8 cellular contexts compared by ENCODE assay signal in genomic region chr20:23419995-23420901, GRCh38. TPM values are rescaled to one million over a fixed set of nuclear protein-coding genes. Genes with fewer than 3 reads are reported as not detected.
DNase-seq lines count a peak whose midpoint lies in the region; ATAC-seq and TF ChIP-seq lines count a peak whose summit lies in the region.

No MANE protein-coding gene starts in this region.

- no peak for TF ChIP-seq POLR2A in testis (IDR thresholded peaks at IDR 0.05)

- H3F3A ChIP-seq in OCI-LY1 (ENCODE audit: insufficient read depth, low read length): no peaks in the 10 kb centered on the region

- DNase-seq in EH (ENCODE audit: low read depth) (peak; percentile 84), HEK293T (ENCODE audit: extremely low spot score) (peak; percentile 26), fibroblast of gingiva (ENCODE audit: low read depth) (peak; percentile 47), natural killer cell (peak; percentile 32), testis (peak; percentile 67)
- DNase-seq in activated T-cell treated with anti-CD3 and anti-CD28 coated beads, Interleukin-2, amount 50 U/mL, for 72 hours: peak; percentile 55 to 58

- peaks cover 49% of the 10 kb centered on the region for H3K4me1 Mint-ChIP-seq in activated T-cell treated with anti-CD3 and anti-CD28 coated beads, Interleukin-2, amount 50 U/mL, for 72 hours (ENCODE audit: low read depth)
- H3K4me1 Mint-ChIP-seq in natural killer cell: peaks cover 47 to 53% of the 10 kb centered on the region in 2 donors

- H3K4me1 ChIP-seq in OCI-LY1 (ENCODE audit: insufficient read depth, low read length, severe bottlenecking) (peaks cover 36% of the 10 kb centered on the region), testis (peaks cover 40% of the 10 kb centered on the region)

- TF ChIP-seq CTCF in OCI-LY1 (IDR thresholded peaks at IDR 0.05; ENCODE audit: low read length): no peak
- TF ChIP-seq CTCF in natural killer cell (IDR thresholded peaks at IDR 0.05): no peak
- TF ChIP-seq CTCF in testis (IDR thresholded peaks at IDR 0.05): no peak

- ATAC-seq in activated T-cell treated with anti-CD3 and anti-CD28 coated beads, Interleukin-2, amount 50 U/mL, for 72 hours (replicated peaks in 1 of 2): peak; percentile 28 to 50
- ATAC-seq in natural killer cell (peak in 2 of 3 donors; percentile 19 to 29), GM19397 (IDR thresholded peaks at IDR 0.05; ENCODE audit: unreplicated experiment) (no peak)

- CTCF ChIA-PET in HEK293T (lab: Yijun Ruan, JAX): interaction anchor here (0.6 kb wide), 1 partner anchor 19 kb away, joined by 6 read pairs; no protein-coding TSS in a partner anchor

- no peaks in the 10 kb centered on the region for H4K20me1 ChIP-seq in OCI-LY1 (ENCODE audit: insufficient read depth, low read length)

- no peaks in the 10 kb centered on the region for H3K9me2 ChIP-seq in OCI-LY1 (ENCODE audit: low read depth, low read length)

- H2AFZ ChIP-seq in OCI-LY1 (ENCODE audit: low read length): no peak overlapping the region; the same call in 1 of the 2 replicates

- no peaks in the 10 kb centered on the region for H3K27me3 ChIP-seq in OCI-LY1 (ENCODE audit: insufficient read depth, low read length)
- H3K27me3 ChIP-seq in testis: no peaks in the 10 kb centered on the region

- peak overlapping the region; percentile 89 to 99 for H3K4me3 Mint-ChIP-seq in activated T-cell treated with anti-CD3 and anti-CD28 coated beads, Interleukin-2, amount 50 U/mL, for 72 hours
- peak overlapping the region; percentile 96 for H3K4me3 Mint-ChIP-seq in natural killer cell

- peak overlapping the region; percentile 98 for H3K27ac Mint-ChIP-seq in activated T-cell treated with anti-CD3 and anti-CD28 coated beads, Interleukin-2, amount 50 U/mL, for 72 hours
- peak overlapping the region; percentile 90 to 95 for H3K27ac Mint-ChIP-seq in natural killer cell

- H3K27ac ChIP-seq in OCI-LY1 (ENCODE audit: low read depth, low read length, poor library complexity, severe bottlenecking): peak overlapping the region; percentile 75
- H3K27ac ChIP-seq in testis: peak overlapping the region; percentile 95

- POLR2A ChIA-PET in HEK293T (lab: Yijun Ruan, JAX): interaction anchor here (0.8 to 1.5 kb wide), 4 partner anchors 15 to 70 kb away, joined by 3 to 4 read pairs (median 3); partner anchors contain the start of gene NXT1

- WGBS in testis, 2 donors: 0 to 1% methylated on average over 16 to 52 of the region's 58 CpGs

- no peaks in the 10 kb centered on the region for H3K9me3 Mint-ChIP-seq in activated T-cell treated with anti-CD3 and anti-CD28 coated beads, Interleukin-2, amount 50 U/mL, for 72 hours
- no peaks in the 10 kb centered on the region for H3K9me3 Mint-ChIP-seq in natural killer cell

- peaks cover 46% of the 10 kb centered on the region for H3K79me2 ChIP-seq in OCI-LY1 (ENCODE audit: insufficient read depth, low read length)

- peaks cover 0 to 3% of the 10 kb centered on the region in 2 donors for H3K36me3 Mint-ChIP-seq in activated T-cell treated with anti-CD3 and anti-CD28 coated beads, Interleukin-2, amount 50 U/mL, for 72 hours (ENCODE audit: insufficient read depth in 2 of 2)
- H3K36me3 Mint-ChIP-seq in natural killer cell: no peaks in the 10 kb centered on the region

- H3K27me3 Mint-ChIP-seq in activated T-cell treated with anti-CD3 and anti-CD28 coated beads, Interleukin-2, amount 50 U/mL, for 72 hours (ENCODE audit: low read depth): no peaks in the 10 kb centered on the region
- peaks cover 0 to 10% of the 10 kb centered on the region in 2 donors for H3K27me3 Mint-ChIP-seq in natural killer cell (ENCODE audit: low read depth in 2 of 2)

- intact Hi-C loops in natural killer cell (cut with micrococcal nuclease): loop anchor here (2.0 kb wide), 1 partner anchor 57 kb away; the partner anchor contains the start of gene GZF1
- intact Hi-C loops in testis (cut with DNase I; ENCODE audit: low total_unique reads): loop anchor here (5.0 kb wide), 1 partner anchor 58 kb away; the partner anchor contains the start of gene GZF1

- H3K4me2 ChIP-seq in OCI-LY1 (ENCODE audit: low read length): peak overlapping the region; percentile 99

- H3K36me3 ChIP-seq in OCI-LY1 (ENCODE audit: insufficient read depth, low read length) (no peaks in the 10 kb centered on the region), testis (ENCODE audit: low read depth, missing control alignments) (no peaks in the 10 kb centered on the region)

- no peaks in the 10 kb centered on the region for H3K9me3 ChIP-seq in OCI-LY1 (ENCODE audit: low read length)
- H3K9me3 ChIP-seq in testis: no peaks in the 10 kb centered on the region

- H3K4me3 ChIP-seq in OCI-LY1 (ENCODE audit: low read depth, low read length, poor library complexity, severe bottlenecking) (peak overlapping the region; percentile 88), testis (peak overlapping the region; percentile 86 to 97)

- peak overlapping the region; percentile 86 for H3K9ac ChIP-seq in OCI-LY1 (ENCODE audit: low read length)

TF ChIP-seq in HEK293T, 16 proteins besides CTCF, POLR2A, EP300 and RAD21:
- TF ChIP-seq PKNOX1 (IDR thresholded peaks at IDR 0.05) (peak; percentile 41), ELF4 (IDR thresholded peaks at IDR 0.05) (no peak), L3MBTL2 (conservative IDR thresholded peaks at IDR 0.05) (no peak)
TF ChIP-seq in HEK293T: peak in this region for 1.

RNA-seq across cellular contexts. Expression of gene NAPB, which starts 1.0 kb away (rescaled TPM):
- total RNA-seq in activated T-cell treated with anti-CD3 and anti-CD28 coated beads, Interleukin-2, amount 50 U/mL, for 72 hours: 10 to 100 TPM in 1 of 2 donors, 1 to 10 TPM in 1; 9.0 to 14.2 TPM
- total RNA-seq in natural killer cell: 10 to 100 TPM; 22.8 to 23.9 (median 22.9) TPM
- total RNA-seq in testis: 10 to 100 TPM; 37.8 to 40.4 TPM
- 14.7 TPM for polyA plus RNA-seq in testis (ENCODE audit: insufficient read depth, low read depth, low replicate concordance)

RNA-seq across cellular contexts. Expression of gene CSTL1, which starts 19.2 kb away (rescaled TPM):
- not detected for total RNA-seq in activated T-cell treated with anti-CD3 and anti-CD28 coated beads, Interleukin-2, amount 50 U/mL, for 72 hours
- total RNA-seq in natural killer cell: not detected
- 1 to 10 TPM; 2.0 to 8.9 TPM for total RNA-seq in testis
- polyA plus RNA-seq in testis (ENCODE audit: insufficient read depth, low read depth, low replicate concordance): 9.3 TPM

RNA-seq across cellular contexts. Expression of gene CST11, which starts 32.4 kb away (rescaled TPM):
- not detected for total RNA-seq in activated T-cell treated with anti-CD3 and anti-CD28 coated beads, Interleukin-2, amount 50 U/mL, for 72 hours
- total RNA-seq in natural killer cell (not detected), testis (not detected)
- polyA plus RNA-seq in testis (ENCODE audit: insufficient read depth, low read depth, low replicate concordance): not detected

RNA-seq across cellular contexts. Expression of gene GZF1, which starts 58.3 kb away (rescaled TPM):
- 1 to 10 TPM; 5.9 to 9.5 TPM for total RNA-seq in activated T-cell treated with anti-CD3 and anti-CD28 coated beads, Interleukin-2, amount 50 U/mL, for 72 hours
- total RNA-seq in natural killer cell (10 to 100 TPM; 45.1 to 56.6 (median 45.9) TPM), testis (10 to 100 TPM; 46.1 to 47.4 TPM)
- polyA plus RNA-seq in testis (ENCODE audit: insufficient read depth, low read depth, low replicate concordance): 32.4 TPM

Comparison
In these comparisons a context has a peak if more than half of its experiments do, and no peak if none do; other contexts are left out.
1. DNase-seq: peak in every context shown above with its lines; median percentile 84 in EH; 67 in testis; 56 in activated T-cell treated with anti-CD3 and anti-CD28 coated beads, Interleukin-2, amount 50 U/mL, for 72 hours; 47 in fibroblast of gingiva; 32 in natural killer cell; 26 in HEK293T.